Comparison of ENCODE assay signal across 22 cellular contexts in genomic region chr3:194780706-194781105, GRCh38.
"Had no signal": no experiment of that assay in that cellular context is flagged by ENCODE, and none has a peak within 500 bp of the region (broad histone marks: within the 10 kb centered on the region; RNA-seq: fewer than 3 reads in every experiment).

No MANE protein-coding gene starts in this region.

- H3K9me3 ChIP-seq: colonic mucosa, esophagus muscularis mucosa, gastroesophageal sphincter, heart left ventricle, left lung, lower lobe of right lung, mucosa of descending colon had no signal

- H3K27me3 ChIP-seq: colonic mucosa, esophagus muscularis mucosa, heart left ventricle, left lung had no signal

- H3K27ac Mint-ChIP-seq: effector memory CD8-positive, alpha-beta T cell; mesothelial cell of epicardium had no signal

- H3K36me3 ChIP-seq: colonic mucosa, esophagus muscularis mucosa, gastroesophageal sphincter, heart left ventricle, left lung, lower lobe of right lung had no signal

- FAIRE-seq: frontal cortex, islet of Langerhans, keratinocyte had no signal

- ATAC-seq: effector memory CD8-positive, alpha-beta T cell; foreskin keratinocyte; gastroesophageal sphincter; left colon; left lung; lower lobe of right lung; mucosa of descending colon had no signal

- H3K27ac ChIP-seq: colonic mucosa, dorsolateral prefrontal cortex, esophagus muscularis mucosa, foreskin keratinocyte, gastroesophageal sphincter, left lung, lower lobe of right lung had no signal

- H3K4me1 ChIP-seq: colonic mucosa, foreskin keratinocyte, gastroesophageal sphincter had no signal

- DNase-seq: cerebellar nuclear complex; colonic mucosa; cortex of kidney; effector CD8-positive, alpha-beta T cell; effector memory CD8-positive, alpha-beta T cell; foreskin keratinocyte; heart left ventricle; hippocampal formation; left colon; left lung; left ventricle myocardium superior; lower lobe of right lung; mesenchymal stem cell; mucosa of descending colon; naive B cell had no signal

- H3K9me3 Mint-ChIP-seq: effector memory CD8-positive, alpha-beta T cell; mesothelial cell of epicardium had no signal

- H3K4me3 ChIP-seq: colonic mucosa, dorsolateral prefrontal cortex, esophagus muscularis mucosa, gastroesophageal sphincter, heart left ventricle, left lung, lower lobe of right lung, mucosa of descending colon had no signal

- H3K36me3 Mint-ChIP-seq: mesothelial cell of epicardium, naive B cell had no signal

- H3K4me3 Mint-ChIP-seq: effector memory CD8-positive, alpha-beta T cell; mesothelial cell of epicardium had no signal
